8 cellular contexts compared by ENCODE assay signal in genomic region chr11:6746086-6746618, GRCh38. TPM values are rescaled to one million over a fixed set of nuclear protein-coding genes. Genes with fewer than 3 reads are reported as not detected.
DNase-seq lines count a peak whose midpoint lies in the region; ATAC-seq and TF ChIP-seq lines count a peak whose summit lies in the region.

No MANE protein-coding gene starts in this region.

- H3K27me3 Mint-ChIP-seq in MCF 10A (ENCODE audit: insufficient read depth, unreplicated experiment), result peaks cover 28% of the 10 kb centered on the region

- H3K36me3 ChIP-seq in esophagus (ENCODE audit: control insufficient read depth in 2 of 2, insufficient read depth in 2 of 2, low read length in 1 of 2) (no peaks in the 10 kb centered on the region), stomach (no peaks in the 10 kb centered on the region)

- H3K4me1 ChIP-seq in esophagus (ENCODE audit: control insufficient read depth in 2 of 2, insufficient read depth in 2 of 2, low read length in 1 of 2) (no peaks in the 10 kb centered on the region), stomach (peaks cover 0 to 3% (median 0%) of the 10 kb centered on the region in 4 donors)

- H3K9me3 Mint-ChIP-seq in MCF 10A (ENCODE audit: unreplicated experiment), result no peaks in the 10 kb centered on the region

- H3K27ac ChIP-seq in esophagus (ENCODE audit: low read depth in 2 of 2, low read length in 1 of 2), result peak overlapping the region; percentile 52 to 64
- peak overlapping the region; percentile 25 to 92 (median 77) for H3K27ac ChIP-seq in stomach

- peak; percentile 14 for DNase-seq in T-helper 22 cell (ENCODE audit: low read depth)
- DNase-seq in stomach, result peak; percentile 28
- no peak for DNase-seq in NCI-H1105 treated with DMSO at 0.1 percent for 48 hours (lab: John Stamatoyannopoulos, UW)
- DNase-seq in MCF 10A (ENCODE audit: unreplicated experiment), result no peak
- no peak for DNase-seq in AML-193 (lab: John Stamatoyannopoulos, UW)

- no TSS peak for BruUV-seq in MCF 10A (replicated peaks; lab: Mats Ljungman, UMichigan)

- H3K27ac Mint-ChIP-seq in MCF 10A (ENCODE audit: low read depth, unreplicated experiment), result no peak overlapping the region

- H3K9me3 ChIP-seq in esophagus (ENCODE audit: control insufficient read depth in 2 of 2, insufficient read depth in 1 of 2, low read depth in 1 of 2, low read length in 1 of 2) (no peaks in the 10 kb centered on the region), stomach (no peaks in the 10 kb centered on the region)

- no peak for TF ChIP-seq POLR2A in stomach (IDR thresholded peaks at IDR 0.05)

- ATAC-seq in GM18861 (IDR thresholded peaks at IDR 0.05; ENCODE audit: unreplicated experiment) (peak; percentile 87), HG02852 (IDR thresholded peaks at IDR 0.05; ENCODE audit: unreplicated experiment) (peak; percentile 77)

- no peak for TF ChIP-seq EP300 in stomach (IDR thresholded peaks at IDR 0.05)

- H3K27me3 ChIP-seq in esophagus (ENCODE audit: control insufficient read depth in 1 of 2, insufficient read depth in 2 of 2, low read length in 2 of 2), result no peaks in the 10 kb centered on the region
- no peaks in the 10 kb centered on the region for H3K27me3 ChIP-seq in stomach

- whole genome bisulfite sequencing in esophagus, 2 donors, result 41 to 43% methylated on average over 5 of the region's 5 CpGs
- WGBS in stomach, 5 donors, result 20 to 36% (median 32%) methylated on average over 5 of the region's 5 CpGs

- POLR2A ChIA-PET in MCF 10A (lab: Yijun Ruan, JAX), result no interaction called here

- TF ChIP-seq CTCF in stomach (IDR thresholded peaks at IDR 0.05), result no peak
- TF ChIP-seq CTCF in MCF 10A (IDR thresholded peaks at IDR 0.05; ENCODE audit: unreplicated experiment), result no peak

- intact Hi-C loops in stomach (cut with DNase I; ENCODE audit: low total_unique reads) (no loop called here), MCF 10A (cut with micrococcal nuclease) (no loop called here)

- H3K4me3 ChIP-seq in esophagus (ENCODE audit: low read depth in 1 of 2, low read length in 2 of 2) (peak overlapping the region; percentile 17 to 18), stomach (peak overlapping the region; percentile 20 to 41 (median 28))

- H3K36me3 Mint-ChIP-seq in MCF 10A (ENCODE audit: insufficient read depth, unreplicated experiment), result no peaks in the 10 kb centered on the region

- CTCF ChIA-PET in MCF 10A (lab: Yijun Ruan, JAX), result interaction anchor here (0.7 to 6.5 kb wide), 8 partner anchors 9 to 696 kb away, joined by 3 to 73 read pairs (median 4); no protein-coding TSS in a partner anchor

- H3K4me3 Mint-ChIP-seq in MCF 10A (ENCODE audit: unreplicated experiment), result no peak overlapping the region

- H3K4me1 Mint-ChIP-seq in MCF 10A (ENCODE audit: insufficient read depth, unreplicated experiment), result no peaks in the 10 kb centered on the region

RNA-seq across cellular contexts. Expression of gene OR2AG2, which starts 25.6 kb away (rescaled TPM):
- polyA plus RNA-seq in esophagus, result under 1 TPM in 1 of 2 donors, not detected in 1; 0.04 TPM
- under 1 TPM in 2 of 5 donors, not detected in 3; 0.29 to 0.55 TPM for total RNA-seq in stomach
- not detected for polyA plus RNA-seq in stomach
- 0.37 and 0.39 TPM in 2 replicates for total RNA-seq in MCF 10A (2022)

RNA-seq across cellular contexts. Expression of gene OR2AG1, which starts 36.7 kb away (rescaled TPM):
- polyA plus RNA-seq in esophagus (not detected), stomach (not detected)
- total RNA-seq in stomach (under 1 TPM in 1 of 5 donors, not detected in 4; under 0.01 TPM), MCF 10A (2022) (not detected in 2 replicates)

RNA-seq across cellular contexts. Expression of gene OR6A2, which starts 53.3 kb away (rescaled TPM):
- polyA plus RNA-seq in esophagus, result not detected
- total RNA-seq in stomach, result under 1 TPM in 1 of 5 donors, not detected in 4; 0.55 TPM
- not detected for polyA plus RNA-seq in stomach
- total RNA-seq in MCF 10A (2022), result 0.17 and 0.28 TPM in 2 replicates

Comparison
In these comparisons a context has a peak if more than half of its experiments do, and no peak if none do; other contexts are left out.
1. DNase-seq: peak in T-helper 22 cell (single experiment) and stomach (single experiment); none in NCI-H1105 treated with DMSO at 0.1 percent for 48 hours (single experiment), MCF 10A (single experiment) and AML-193 (0 of 2).